ENCODE assay signal across 9 cellular contexts in genomic region chr11:61026121-61027031, GRCh38. TPM values are rescaled to one million over a fixed set of nuclear protein-coding genes. Genes with fewer than 3 reads are reported as not detected.
DNase-seq lines count a peak whose midpoint lies in the region; ATAC-seq lines count a peak whose summit lies in the region.
"Had no signal": no experiment of that assay in that cellular context is flagged by ENCODE, and none has a peak within 500 bp of the region (broad histone marks: within the 10 kb centered on the region; RNA-seq: fewer than 3 reads in every experiment).

No MANE protein-coding gene starts in this region.

- ATAC-seq in HG02588 (IDR thresholded peaks at IDR 0.05; ENCODE audit: unreplicated experiment) = no peak

- no peaks in the 10 kb centered on the region for H3K27me3 Mint-ChIP-seq in activated naive CD4-positive, alpha-beta T cell treated with anti-CD3 and anti-CD28 coated beads, Interleukin-2, amount 10 ng/mL, durations not matched to agents 7 days and 5 days

- peaks cover 36% of the 10 kb centered on the region for H3K36me3 Mint-ChIP-seq in activated naive CD4-positive, alpha-beta T cell treated with anti-CD3 and anti-CD28 coated beads, Interleukin-2, amount 10 ng/mL, durations not matched to agents 7 days and 5 days

- peaks cover 4% of the 10 kb centered on the region; the same call in 1 of the 2 replicates for H3K27me3 ChIP-seq in H7 (ENCODE audit: control insufficient read depth, insufficient read depth, low read length)

- peak; percentile 54 for DNase-seq in H7
- DNase-seq in RPMI8226 = peak; percentile 65
- peak; percentile 83 for DNase-seq in activated naive CD4-positive, alpha-beta T cell treated with anti-CD3 and anti-CD28 coated beads, Interleukin-2, amount 10 ng/mL, durations not matched to agents 7 days and 5 days
- peak; percentile 19 for DNase-seq in putamen (ENCODE audit: low spot score)
- DNase-seq in SK-N-DZ (ENCODE audit: low spot score) = no peak
- no peak for DNase-seq in NCI-H1105 treated with DMSO at 0.1 percent for 48 hours (lab: John Stamatoyannopoulos, UW)
- DNase-seq in NCI-H187 treated with DMSO at 0.1 percent for 48 hours (lab: John Stamatoyannopoulos, UW) = no peak
- DNase-seq: MM.1S had no signal

- H3K9me3 Mint-ChIP-seq in activated naive CD4-positive, alpha-beta T cell treated with anti-CD3 and anti-CD28 coated beads, Interleukin-2, amount 10 ng/mL, durations not matched to agents 7 days and 5 days = no peaks in the 10 kb centered on the region

- H3K4me3 Mint-ChIP-seq in activated naive CD4-positive, alpha-beta T cell treated with anti-CD3 and anti-CD28 coated beads, Interleukin-2, amount 10 ng/mL, durations not matched to agents 7 days and 5 days = peak overlapping the region; percentile 82

- H3K4me1 Mint-ChIP-seq in activated naive CD4-positive, alpha-beta T cell treated with anti-CD3 and anti-CD28 coated beads, Interleukin-2, amount 10 ng/mL, durations not matched to agents 7 days and 5 days = peaks cover 93% of the 10 kb centered on the region

- H3K27ac Mint-ChIP-seq in activated naive CD4-positive, alpha-beta T cell treated with anti-CD3 and anti-CD28 coated beads, Interleukin-2, amount 10 ng/mL, durations not matched to agents 7 days and 5 days = peak overlapping the region; percentile 98

- no peaks in the 10 kb centered on the region for H3K36me3 ChIP-seq in H7 (replicated peaks; ENCODE audit: control insufficient read depth, insufficient read depth, low read length)

- CTCF ChIA-PET in activated naive CD4-positive, alpha-beta T cell treated with anti-CD3 and anti-CD28 coated beads, Interleukin-2, amount 10 ng/mL, durations not matched to agents 7 days and 5 days (lab: Charles Lee) = interaction anchor here (0.5 to 3.6 kb wide), 7 partner anchors 10 to 161 kb away, joined by 3 to 25 read pairs (median 3); no protein-coding TSS in a partner anchor

- no peak overlapping the region for H3K4me3 ChIP-seq in H7 (ENCODE audit: insufficient read depth, low read depth, low read length)

RNA-seq across cellular contexts. Expression of gene CD6, which starts 54.9 kb away (rescaled TPM):
- not detected in 2 replicates for total RNA-seq in H7 (2014; rRNA removed; shearing (Covaris generic))
- polyA plus RNA-seq in SK-N-DZ (2014; cell fraction: cytosol; rRNA removed) = not detected in 2 replicates
- polyA plus RNA-seq in SK-N-DZ (2014; cell fraction: nucleus; rRNA removed) = not detected in 2 replicates

Comparison
In these comparisons a context has a peak if more than half of its experiments do, and no peak if none do; other contexts are left out.
1. DNase-seq: peak in H7 (single experiment), RPMI8226 (single experiment), activated naive CD4-positive, alpha-beta T cell treated with anti-CD3 and anti-CD28 coated beads, Interleukin-2, amount 10 ng/mL, durations not matched to agents 7 days and 5 days (single experiment) and putamen (single experiment); none in SK-N-DZ (single experiment), NCI-H1105 treated with DMSO at 0.1 percent for 48 hours (single experiment) and NCI-H187 treated with DMSO at 0.1 percent for 48 hours (single experiment).